Comparison of ENCODE assay signal across 8 cellular contexts in the genomic region with DNA sequence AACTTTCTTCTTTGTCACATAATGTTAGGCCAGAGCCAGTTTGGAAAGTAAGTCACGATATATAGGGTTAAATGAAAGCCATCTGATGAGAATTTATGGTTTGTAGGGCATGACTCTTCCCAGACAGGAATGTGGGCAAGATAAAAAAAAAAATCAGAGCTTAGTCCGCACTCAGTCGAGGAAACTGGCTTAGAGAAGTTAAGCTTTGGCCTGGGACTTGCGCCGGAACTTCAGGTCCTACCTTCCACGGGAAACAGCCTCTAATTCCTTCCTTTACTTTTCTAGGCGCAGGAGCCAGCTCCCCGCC. TPM values are rescaled to one million over a fixed set of nuclear protein-coding genes. Genes with fewer than 3 reads are reported as not detected.
DNase-seq lines count a peak whose midpoint lies in the region; ATAC-seq, FAIRE-seq and TF ChIP-seq lines count a peak whose summit lies in the region.

No MANE protein-coding gene starts in this region.

- peak overlapping the region; percentile 78 for H4K5ac ChIP-seq in H1 (ENCODE audit: insufficient read length, low read depth, low read length)

- H3K9me3 ChIP-seq in NT2/D1 (ENCODE audit: insufficient read depth, low read length) = peaks cover 19% of the 10 kb centered on the region; the same call in 1 of the 2 replicates
- no peaks in the 10 kb centered on the region for H3K9me3 ChIP-seq in H1 (ENCODE audit: insufficient read depth in 2 of 2, low read depth in 1 of 2, low read length in 1 of 2)

- no peak for TF ChIP-seq RAD21 in H1 (IDR thresholded peaks at IDR 0.05 in 1 of 2, conservative IDR thresholded peaks at IDR 0.05 in 1 of 2; ENCODE audit: low read depth in 2 of 2, low read length in 2 of 2)

- FAIRE-seq in H1 (lab: Jason Lieb, UNC) = no peak

- DNase-seq in NT2/D1 (ENCODE audit: low read depth, low spot score) (no peak), H1 (ENCODE audit: low read depth in 1 of 2, low spot score in 2 of 2) (no peak), neural crest cell (ENCODE audit: low read depth, low spot score) (no peak), superior temporal gyrus (ENCODE audit: extremely low spot score) (no peak), NCI-H146 (lab: John Stamatoyannopoulos, UW) (no peak), NCI-H510A (lab: John Stamatoyannopoulos, UW) (no peak)

- CTCF ChIA-PET in H1 (lab: Charles Lee; ENCODE audit: partially characterized antibody) = interaction anchor here (0.6 to 1.0 kb wide), 4 partner anchors 90 to 159 kb away, joined by 3 read pairs; no protein-coding TSS in a partner anchor

- no peak overlapping the region for H3K4ac ChIP-seq in H1 (replicated peaks; ENCODE audit: insufficient read length, low read depth, low read length)

- H2BK12ac ChIP-seq in H1 (ENCODE audit: low read depth, low read length) = no peak overlapping the region

- peak overlapping the region; percentile 98; the same call in 1 of the 2 replicates for H2BK5ac ChIP-seq in H1 (ENCODE audit: low read depth, low read length)

- H3K36me3 ChIP-seq in NT2/D1 (ENCODE audit: insufficient read depth, insufficient read length, low read length) = peaks cover 47% of the 10 kb centered on the region
- no peaks in the 10 kb centered on the region for H3K36me3 ChIP-seq in H1 (ENCODE audit: control insufficient read depth in 2 of 4, insufficient read depth in 4 of 4, low read length in 3 of 4)

- H3K9me3 Mint-ChIP-seq in neural crest cell = no peaks in the 10 kb centered on the region

- TF ChIP-seq POLR2A in H1 (IDR thresholded peaks at IDR 0.05; ENCODE audit: control extremely low read depth in 1 of 2, low read depth in 2 of 2, low read length in 2 of 2) = no peak

- no peak for TF ChIP-seq CTCF in C4-2B (conservative IDR thresholded peaks at IDR 0.05)
- TF ChIP-seq CTCF in H1 (IDR thresholded peaks at IDR 0.05; ENCODE audit: control extremely low read depth in 1 of 3, insufficient read depth in 1 of 3, low read depth in 1 of 3, low read length in 3 of 3) = no peak
- no peak for TF ChIP-seq CTCF in neural crest cell (conservative IDR thresholded peaks at IDR 0.05)

- H3K4me2 ChIP-seq in H1 (ENCODE audit: insufficient read depth in 1 of 2, low read depth in 2 of 2, low read length in 2 of 2) = peak overlapping the region; percentile 58 to 83

- peak overlapping the region; percentile 62 for H3K27ac Mint-ChIP-seq in neural crest cell (ENCODE audit: unreplicated experiment)

- 2% methylated on average over 8 of the region's 8 CpGs; no CpG with 5 or more reads in 1 of the 2 experiments for WGBS in H1 (ENCODE audit: extremely low coverage in 1 of 2, insufficient coverage in 1 of 2, insufficient read length in 1 of 2, insufficient replicate concordance in 2 of 2, low coverage in 1 of 2, low lambda C conversion rate in 2 of 2, missing lambda C conversion rate in 1 of 2), 2 experiments

- H3K4me1 ChIP-seq in NT2/D1 (ENCODE audit: insufficient read depth, insufficient read length) = peaks cover 3% of the 10 kb centered on the region
- peaks cover 0 to 10% (median 6%) of the 10 kb centered on the region in 4 experiments; a peak in 5 of 7 replicates for H3K4me1 ChIP-seq in H1 (replicated peaks in 1 of 4; ENCODE audit: control insufficient read depth in 3 of 4, insufficient read depth in 4 of 4, low read length in 3 of 4)

- H3K4me1 Mint-ChIP-seq in neural crest cell = peaks cover 39% of the 10 kb centered on the region

- H3K36me3 Mint-ChIP-seq in neural crest cell (ENCODE audit: low read depth) = peaks cover 10% of the 10 kb centered on the region

- H4K8ac ChIP-seq in H1 (ENCODE audit: extremely low read depth, insufficient read depth, low read length) = no peak overlapping the region

- peaks cover 12 to 16% of the 10 kb centered on the region in 2 experiments for H4K20me1 ChIP-seq in H1 (replicated peaks in 1 of 2; ENCODE audit: control insufficient read depth in 1 of 2, insufficient read depth in 2 of 2, low read length in 2 of 2)

- H2AFZ ChIP-seq in H1 (ENCODE audit: low read length) = no peak overlapping the region

- POLR2A ChIA-PET in H1 (lab: Charles Lee; ENCODE audit: partially characterized antibody) = interaction anchor here (0.6 to 2.6 kb wide), 19 partner anchors 10 to 314 kb away, joined by 3 to 10 read pairs (median 4); partner anchors contain the start of genes SETX and TSC1

- peak overlapping the region; percentile 93 for H3K4me3 Mint-ChIP-seq in neural crest cell

- H3K4me3 ChIP-seq in NT2/D1 (ENCODE audit: insufficient read length, low read depth) = peak overlapping the region; percentile 100
- H3K4me3 ChIP-seq in H1 (ENCODE audit: extremely low read depth in 1 of 4, insufficient read depth in 2 of 4, low read depth in 3 of 4, low read length in 4 of 4) = peak overlapping the region; percentile 81 to 99 (median 90)

- H3K79me1 ChIP-seq in H1 (ENCODE audit: low read depth, low read length) = peaks cover 10% of the 10 kb centered on the region

- H3K18ac ChIP-seq in H1 (ENCODE audit: extremely low read depth, low read length) = no peak overlapping the region

- H2BK120ac ChIP-seq in H1 (replicated peaks; ENCODE audit: low read depth, low read length) = peak overlapping the region; percentile 91

- no peak overlapping the region for H3K56ac ChIP-seq in H1 (replicated peaks; ENCODE audit: insufficient read length, low read depth, low read length)

- peaks cover 9% of the 10 kb centered on the region for H3K23me2 ChIP-seq in H1 (ENCODE audit: low read depth, low read length)

- peak overlapping the region; percentile 100 for H4K91ac ChIP-seq in H1 (replicated peaks; ENCODE audit: insufficient read length, low read length)

- no peak overlapping the region for H3K23ac ChIP-seq in H1 (ENCODE audit: insufficient read length)

- no peak overlapping the region for H3K14ac ChIP-seq in H1 (ENCODE audit: insufficient read length)

- H3K27me3 Mint-ChIP-seq in neural crest cell (ENCODE audit: low read depth) = no peaks in the 10 kb centered on the region

- peaks cover 32 to 78% of the 10 kb centered on the region in 2 experiments for H3K79me2 ChIP-seq in H1 (ENCODE audit: control insufficient read depth in 1 of 2, insufficient read depth in 2 of 2, low read length in 2 of 2)

- H3K27me3 ChIP-seq in NT2/D1 (ENCODE audit: insufficient read depth, insufficient read length) (no peaks in the 10 kb centered on the region), H1 (replicated peaks in 1 of 4; ENCODE audit: control insufficient read depth in 3 of 4, extremely low read depth in 1 of 4, insufficient read depth in 3 of 4, low read length in 3 of 4) (no peaks in the 10 kb centered on the region)

- H3K9ac ChIP-seq in NT2/D1 (ENCODE audit: insufficient read length, low read depth) (peak overlapping the region; percentile 99), H1 (replicated peaks in 1 of 4; ENCODE audit: extremely low read depth in 1 of 4, low read depth in 3 of 4, low read length in 3 of 4) (peak overlapping the region in 3 of 4 experiments; percentile 34 to 95 (median 93); a peak in 5 of 7 replicates)

- H2BK20ac ChIP-seq in H1 (ENCODE audit: low read length) = no peak overlapping the region

- H2AK5ac ChIP-seq in H1 (ENCODE audit: low read depth, low read length) = no peak overlapping the region

- H3K27ac ChIP-seq in C4-2B = peak overlapping the region; percentile 98
- peak overlapping the region; percentile 84; the same call in 1 of the 2 replicates for H3K27ac ChIP-seq in H1 (ENCODE audit: low read depth, low read length)

- no peak overlapping the region for H2BK15ac ChIP-seq in H1 (ENCODE audit: low read length)

- ATAC-seq in GM21515 (IDR thresholded peaks at IDR 0.05; ENCODE audit: unreplicated experiment) = no peak

- no peak for TF ChIP-seq EP300 in H1 (IDR thresholded peaks at IDR 0.05; ENCODE audit: borderline replicate concordance in 1 of 2, low read depth in 2 of 2, low read length in 2 of 2)

TF ChIP-seq in H1, 55 proteins besides CTCF, POLR2A, EP300 and RAD21:
- TF ChIP-seq EZH2 (IDR thresholded peaks at IDR 0.05; ENCODE audit: low read depth, low read length, severe bottlenecking) = peak; percentile 23
- no peak for TF ChIP-seq ZNF274 (IDR thresholded peaks at IDR 0.05; ENCODE audit: borderline replicate concordance, extremely low read depth, low read length)

RNA-seq across cellular contexts. Expression of gene DDX31, which starts 0.5 kb away (rescaled TPM):
- 23.7 and 25.2 TPM in 2 replicates for total RNA-seq in H1 (2021; fragmentation: NEBNext Ultra II Directional; extraction: Animal tissue kit (Norgen Biotek cat#: 25700))
- polyA plus RNA-seq in H1 (2011; rRNA removed) = 6.3 and 9.5 TPM in 2 replicates
- 10.5 TPM for polyA plus RNA-seq in H1 (2011; cell fraction: cytosol; rRNA removed)
- polyA plus RNA-seq in H1 (2011; cell fraction: nucleus; rRNA removed) = 18.1 TPM
- polyA plus RNA-seq in H1 (2012, experiment 1 of 2) = 16.2 to 18.9 TPM (median 17.8 TPM) in 4 replicates
- 9.6 TPM for polyA plus RNA-seq in H1 (2012, experiment 2 of 2)
- polyA plus RNA-seq in H1 (2013, experiment 1 of 2) = 16.1 TPM
- 15.4 TPM for polyA plus RNA-seq in H1 (2013, experiment 2 of 2)
- polyA minus RNA-seq in H1 (2011; rRNA and poly(A)+ RNA removed) = 25.5 and 35.3 TPM in 2 replicates
- polyA minus RNA-seq in H1 (2011; cell fraction: cytosol; rRNA and poly(A)+ RNA removed) = 21.3 TPM
- 39.6 TPM for polyA minus RNA-seq in H1 (2011; cell fraction: nucleus; rRNA and poly(A)+ RNA removed)
- 20.9 and 24.3 TPM in 2 replicates for total RNA-seq in neural crest cell

RNA-seq across cellular contexts. Expression of gene GTF3C4, which starts 1.0 kb away (rescaled TPM):
- total RNA-seq in H1 (2021; fragmentation: NEBNext Ultra II Directional; extraction: Animal tissue kit (Norgen Biotek cat#: 25700)) = 36.9 and 39.2 TPM in 2 replicates
- 6.3 and 6.8 TPM in 2 replicates for polyA plus RNA-seq in H1 (2011; rRNA removed)
- 8.9 TPM for polyA plus RNA-seq in H1 (2011; cell fraction: cytosol; rRNA removed)
- 7.2 TPM for polyA plus RNA-seq in H1 (2011; cell fraction: nucleus; rRNA removed)
- polyA plus RNA-seq in H1 (2012, experiment 1 of 2) = 14.8 to 23.5 TPM (median 19.3 TPM) in 4 replicates
- polyA plus RNA-seq in H1 (2012, experiment 2 of 2) = 4.9 TPM
- 16.8 TPM for polyA plus RNA-seq in H1 (2013, experiment 1 of 2)
- polyA plus RNA-seq in H1 (2013, experiment 2 of 2) = 16.2 TPM
- 17.6 and 19.4 TPM in 2 replicates for polyA minus RNA-seq in H1 (2011; rRNA and poly(A)+ RNA removed)
- polyA minus RNA-seq in H1 (2011; cell fraction: cytosol; rRNA and poly(A)+ RNA removed) = 15.7 TPM
- 8.7 TPM for polyA minus RNA-seq in H1 (2011; cell fraction: nucleus; rRNA and poly(A)+ RNA removed)
- 41.7 and 41.9 TPM in 2 replicates for total RNA-seq in neural crest cell
